In genomic region chr12:48861111-48861510, GRCh38 we compare ENCODE assay signal across 1 cellular context.
TF ChIP-seq lines count a peak whose summit lies in the region.

No MANE protein-coding gene starts in this region.

TF ChIP-seq in IMR-90, 13 proteins besides CTCF, POLR2A, EP300 and RAD21:
- TF ChIP-seq FOS (IDR thresholded peaks at IDR 0.05; ENCODE audit: low read depth, low read length) (no peak), ELK1 (IDR thresholded peaks at IDR 0.05; ENCODE audit: borderline replicate concordance, low read depth, low read length) (no peak), BHLHE40 (IDR thresholded peaks at IDR 0.05; ENCODE audit: low read depth, low read length) (no peak), SMC3 (IDR thresholded peaks at IDR 0.05; ENCODE audit: low read depth, low read length) (no peak), CEBPB (IDR thresholded peaks at IDR 0.05; ENCODE audit: low read depth, low read length) (no peak), MXI1 (IDR thresholded peaks at IDR 0.05; ENCODE audit: borderline replicate concordance, low read depth, low read length) (no peak), NFE2L2 (IDR thresholded peaks at IDR 0.05; ENCODE audit: low read depth, low read length) (no peak), MAFK (IDR thresholded peaks at IDR 0.05; ENCODE audit: low read depth, low read length) (no peak), RCOR1 (IDR thresholded peaks at IDR 0.05; ENCODE audit: insufficient replicate concordance, low read length) (no peak), MAZ (IDR thresholded peaks at IDR 0.05; ENCODE audit: borderline replicate concordance, low read depth, low read length) (no peak), USF2 (IDR thresholded peaks at IDR 0.05; ENCODE audit: low read depth, low read length) (no peak), RFX5 (IDR thresholded peaks at IDR 0.05; ENCODE audit: low read depth, low read length) (no peak)
